In genomic region chr3:51514210-51514609, GRCh38 we compare ENCODE assay signal across 23 cellular contexts. TPM values are rescaled to one million over a fixed set of nuclear protein-coding genes. Genes with fewer than 3 reads are reported as not detected.
DNase-seq lines count a peak whose midpoint lies in the region; ATAC-seq, FAIRE-seq and TF ChIP-seq lines count a peak whose summit lies in the region.
"Had no signal": no experiment of that assay in that cellular context is flagged by ENCODE, and none has a peak within 500 bp of the region (broad histone marks: within the 10 kb centered on the region; RNA-seq: fewer than 3 reads in every experiment).

No MANE protein-coding gene starts in this region.

- ATAC-seq in activated CD8-positive, alpha-beta memory T cell treated with anti-CD3 and anti-CD28 coated beads, Interleukin-2, amount 10 ng/mL, durations not matched to agents 7 days and 5 days, result no peak
- ATAC-seq: CD8-positive, alpha-beta T cell had no signal

- H3K4me2 ChIP-seq in BLaER1 (peak overlapping the region; percentile 17; the same call in 1 of the 2 replicates), Loucy (ENCODE audit: low read depth, low read length, poor library complexity, severe bottlenecking) (no peak overlapping the region), endothelial cell of umbilical vein (ENCODE audit: insufficient read depth, low read length) (no peak overlapping the region)

- H4K20me1 ChIP-seq in BLaER1 (no peaks in the 10 kb centered on the region), Loucy (ENCODE audit: insufficient read depth, low read length, poor library complexity, severe bottlenecking) (no peaks in the 10 kb centered on the region), endothelial cell of umbilical vein (replicated peaks; ENCODE audit: control insufficient read depth, extremely low read depth, insufficient read depth, low read length) (no peaks in the 10 kb centered on the region)

- H3K4me3 ChIP-seq in BLaER1 (no peak overlapping the region), Loucy (ENCODE audit: low read length, poor library complexity, severe bottlenecking) (no peak overlapping the region), endothelial cell of umbilical vein (replicated peaks in 1 of 3; ENCODE audit: insufficient read depth in 1 of 3, low read depth in 1 of 3, low read length in 3 of 3) (no peak overlapping the region), testis (no peak overlapping the region)

- H3K36me3 Mint-ChIP-seq in activated CD8-positive, alpha-beta memory T cell treated with anti-CD3 and anti-CD28 coated beads, Interleukin-2, amount 10 ng/mL, durations not matched to agents 7 days and 5 days, result no peaks in the 10 kb centered on the region
- H3K36me3 Mint-ChIP-seq in glutamatergic neuron (ENCODE audit: unreplicated experiment), result no peaks in the 10 kb centered on the region
- H3K36me3 Mint-ChIP-seq: CD14-positive monocyte; CD8-positive, alpha-beta T cell had no signal

- TF ChIP-seq POLR2A in endothelial cell of umbilical vein (IDR thresholded peaks at IDR 0.05; ENCODE audit: low read depth, low read length) (no peak), testis (IDR thresholded peaks at IDR 0.05) (no peak)

- H3K36me3 ChIP-seq in BLaER1 (no peaks in the 10 kb centered on the region), Loucy (ENCODE audit: insufficient read depth, low read length) (no peaks in the 10 kb centered on the region), endothelial cell of umbilical vein (ENCODE audit: control insufficient read depth in 2 of 2, extremely low read depth in 1 of 2, insufficient read depth in 2 of 2, low read length in 2 of 2) (no peaks in the 10 kb centered on the region), testis (ENCODE audit: low read depth, missing control alignments) (no peaks in the 10 kb centered on the region)

- H3K4me3 Mint-ChIP-seq in activated CD8-positive, alpha-beta memory T cell treated with anti-CD3 and anti-CD28 coated beads, Interleukin-2, amount 10 ng/mL, durations not matched to agents 7 days and 5 days, result no peak overlapping the region
- H3K4me3 Mint-ChIP-seq in glutamatergic neuron (ENCODE audit: unreplicated experiment), result no peak overlapping the region
- H3K4me3 Mint-ChIP-seq: B cell; CD14-positive monocyte; CD4-positive, alpha-beta T cell; CD8-positive, alpha-beta T cell had no signal

- intact Hi-C loops in endothelial cell of umbilical vein (cut with micrococcal nuclease), result no loop called here
- intact Hi-C loops in testis (cut with DNase I; ENCODE audit: low total_unique reads), result no loop called here

- POLR2A ChIA-PET in endothelial cell of umbilical vein (lab: Charles Lee), result no interaction called here

- no peak for TF ChIP-seq CTCF in Loucy (conservative IDR thresholded peaks at IDR 0.05; ENCODE audit: low read length)
- no peak for TF ChIP-seq CTCF in endothelial cell of umbilical vein (IDR thresholded peaks at IDR 0.05; ENCODE audit: extremely low read depth in 1 of 2, insufficient read depth in 1 of 2, low read depth in 1 of 2, low read length in 2 of 2)
- TF ChIP-seq CTCF in glutamatergic neuron (IDR thresholded peaks at IDR 0.05; ENCODE audit: partially characterized antibody, unreplicated experiment), result no peak
- no peak for TF ChIP-seq CTCF in testis (IDR thresholded peaks at IDR 0.05)

- H3K27me3 ChIP-seq in BLaER1 (no peaks in the 10 kb centered on the region), Loucy (ENCODE audit: insufficient read depth, low read length, poor library complexity, severe bottlenecking) (no peaks in the 10 kb centered on the region), endothelial cell of umbilical vein (ENCODE audit: control insufficient read depth in 2 of 2, insufficient read depth in 2 of 2, low read length in 2 of 2) (no peaks in the 10 kb centered on the region), testis (no peaks in the 10 kb centered on the region)

- peaks cover 11% of the 10 kb centered on the region; the same call in 1 of the 2 replicates for H3K4me1 ChIP-seq in BLaER1
- peaks cover 3% of the 10 kb centered on the region for H3K4me1 ChIP-seq in Loucy (ENCODE audit: insufficient read depth, low read length, poor library complexity, severe bottlenecking)
- H3K4me1 ChIP-seq in endothelial cell of umbilical vein (ENCODE audit: control insufficient read depth, extremely low read depth, insufficient read depth, low read length), result no peaks in the 10 kb centered on the region
- H3K4me1 ChIP-seq in testis, result no peaks in the 10 kb centered on the region

- no TSS peak for BruUV-seq in endothelial cell of umbilical vein (replicated peaks; lab: Mats Ljungman, UMichigan)

- dilution Hi-C loops in endothelial cell of umbilical vein (cut with MboI; ENCODE audit: extremely low pct_ligation_motif_present, low sequenced_read_pairs), result no loop called here

- H3K9ac ChIP-seq in BLaER1 (no peak overlapping the region), Loucy (ENCODE audit: low read depth, low read length, poor library complexity, severe bottlenecking) (no peak overlapping the region), endothelial cell of umbilical vein (replicated peaks; ENCODE audit: extremely low read depth, insufficient read depth, low read length) (no peak overlapping the region)

- no peaks in the 10 kb centered on the region for H3K9me3 Mint-ChIP-seq in activated CD8-positive, alpha-beta memory T cell treated with anti-CD3 and anti-CD28 coated beads, Interleukin-2, amount 10 ng/mL, durations not matched to agents 7 days and 5 days (ENCODE audit: low read depth)
- no peaks in the 10 kb centered on the region for H3K9me3 Mint-ChIP-seq in glutamatergic neuron (ENCODE audit: unreplicated experiment)
- H3K9me3 Mint-ChIP-seq: CD4-positive, alpha-beta T cell; CD8-positive, alpha-beta T cell had no signal

- peak overlapping the region; percentile 86; the same call in 1 of the 2 replicates for H2AFZ ChIP-seq in Loucy (ENCODE audit: low read length)
- H2AFZ ChIP-seq in endothelial cell of umbilical vein (ENCODE audit: low read depth, low read length), result no peak overlapping the region

- H3K79me2 ChIP-seq in Loucy (ENCODE audit: insufficient read depth, low read length) (no peaks in the 10 kb centered on the region), endothelial cell of umbilical vein (ENCODE audit: control insufficient read depth, insufficient read depth, low read length) (no peaks in the 10 kb centered on the region)

- no peaks in the 10 kb centered on the region for H3K9me2 ChIP-seq in Loucy (replicated peaks; ENCODE audit: low read depth, low read length)

- CTCF ChIA-PET in endothelial cell of umbilical vein (lab: Charles Lee), result interaction anchor here (3.1 kb wide), 1 partner anchor 12 kb away, joined by 20 read pairs; no protein-coding TSS in a partner anchor
- CTCF ChIA-PET in activated CD8-positive, alpha-beta memory T cell treated with anti-CD3 and anti-CD28 coated beads, Interleukin-2, amount 10 ng/mL, durations not matched to agents 7 days and 5 days (lab: Charles Lee), result no interaction called here

- no peaks in the 10 kb centered on the region for H3K9me1 ChIP-seq in endothelial cell of umbilical vein (replicated peaks; ENCODE audit: control insufficient read depth, extremely low read depth, insufficient read depth, low read length)

- peaks cover 10% of the 10 kb centered on the region for H3K4me1 Mint-ChIP-seq in activated CD8-positive, alpha-beta memory T cell treated with anti-CD3 and anti-CD28 coated beads, Interleukin-2, amount 10 ng/mL, durations not matched to agents 7 days and 5 days
- H3K4me1 Mint-ChIP-seq in glutamatergic neuron (ENCODE audit: low read depth, unreplicated experiment), result no peaks in the 10 kb centered on the region

- no peaks in the 10 kb centered on the region for H3K9me3 ChIP-seq in BLaER1
- H3K9me3 ChIP-seq in Loucy (ENCODE audit: insufficient read depth, low read depth, low read length), result no peaks in the 10 kb centered on the region
- H3K9me3 ChIP-seq in endothelial cell of umbilical vein (replicated peaks; ENCODE audit: control insufficient read depth, insufficient read depth, low read length), result no peaks in the 10 kb centered on the region
- H3K9me3 ChIP-seq in testis, result no peaks in the 10 kb centered on the region
- H3K9me3 ChIP-seq: Caco-2 had no signal

- 84 to 87% methylated on average over 5 of the region's 5 CpGs for WGBS in testis, 2 donors

- peak; percentile 38 for FAIRE-seq in endothelial cell of umbilical vein (lab: Jason Lieb, UNC)
- FAIRE-seq: A204.1, D721Med, G401.6, GM12891, GM19239 had no signal

- H3K27me3 Mint-ChIP-seq in activated CD8-positive, alpha-beta memory T cell treated with anti-CD3 and anti-CD28 coated beads, Interleukin-2, amount 10 ng/mL, durations not matched to agents 7 days and 5 days, result no peaks in the 10 kb centered on the region
- H3K27me3 Mint-ChIP-seq in glutamatergic neuron (ENCODE audit: unreplicated experiment), result peaks cover 1% of the 10 kb centered on the region
- H3K27me3 Mint-ChIP-seq: B cell; CD4-positive, alpha-beta T cell had no signal

- no peak for DNase-seq in endothelial cell of umbilical vein (ENCODE audit: low read depth, low spot score)
- DNase-seq in activated CD8-positive, alpha-beta memory T cell treated with anti-CD3 and anti-CD28 coated beads, Interleukin-2, amount 10 ng/mL, durations not matched to agents 7 days and 5 days, result no peak
- no peak for DNase-seq in glutamatergic neuron
- DNase-seq in globus pallidus (ENCODE audit: low spot score), result no peak
- DNase-seq in testis, result no peak
- DNase-seq: 8988T; AML-193; C1 segment of cervical spinal cord; Caco-2; Calu3; CD4-positive, alpha-beta T cell; CD8-positive, alpha-beta T cell; DMS79 treated with DMSO at 0.1 percent for 48 hours; GF-D8 had no signal

- H3K27ac ChIP-seq in BLaER1 (no peak overlapping the region), endothelial cell of umbilical vein (ENCODE audit: insufficient read depth, low read depth, low read length) (no peak overlapping the region), testis (no peak overlapping the region)

- no peaks in the 10 kb centered on the region for H3F3A ChIP-seq in Loucy (ENCODE audit: low read depth)

- H3K27ac Mint-ChIP-seq in activated CD8-positive, alpha-beta memory T cell treated with anti-CD3 and anti-CD28 coated beads, Interleukin-2, amount 10 ng/mL, durations not matched to agents 7 days and 5 days, result no peak overlapping the region
- no peak overlapping the region for H3K27ac Mint-ChIP-seq in glutamatergic neuron (ENCODE audit: unreplicated experiment)
- H3K27ac Mint-ChIP-seq: B cell; CD14-positive monocyte; CD4-positive, alpha-beta T cell; CD8-positive, alpha-beta T cell had no signal

RNA-seq across cellular contexts. Expression of gene DCAF1, which starts 14.4 kb away (rescaled TPM):
- total RNA-seq in endothelial cell of umbilical vein (21.1 and 22.0 TPM in 2 replicates), glutamatergic neuron (ENCODE audit: unreplicated experiment) (15.4 TPM), testis (100 to 1,000 TPM in 1 of 2 donors, 10 to 100 TPM in 1; 60.5 to 110 TPM)
- polyA plus RNA-seq in endothelial cell of umbilical vein (5.5 and 7.8 TPM in 2 replicates), testis (ENCODE audit: insufficient read depth, low read depth, low replicate concordance) (110 TPM)
- 8.1 and 9.2 TPM in 2 replicates for polyA plus RNA-seq in endothelial cell of umbilical vein (2011; cell fraction: cytosol; rRNA removed)
- 21.0 and 24.1 TPM in 2 replicates for polyA plus RNA-seq in endothelial cell of umbilical vein (2011; cell fraction: nucleus; rRNA removed)
- 10.7 and 14.9 TPM in 2 replicates for polyA plus RNA-seq in endothelial cell of umbilical vein (2012)
- polyA minus RNA-seq in endothelial cell of umbilical vein, result 28.6 and 29.6 TPM in 2 replicates
- polyA minus RNA-seq in endothelial cell of umbilical vein (2011; cell fraction: cytosol; rRNA and poly(A)+ RNA removed), result 19.4 TPM
- 16.1 and 23.9 TPM in 2 replicates for polyA minus RNA-seq in endothelial cell of umbilical vein (2011; cell fraction: nucleus; rRNA and poly(A)+ RNA removed)
- 10 to 100 TPM; 34.9 to 41.7 TPM for total RNA-seq in activated CD8-positive, alpha-beta memory T cell treated with anti-CD3 and anti-CD28 coated beads, Interleukin-2, amount 10 ng/mL, durations not matched to agents 7 days and 5 days

RNA-seq across cellular contexts. Expression of gene RAD54L2, which starts 24.3 kb away (rescaled TPM):
- total RNA-seq in endothelial cell of umbilical vein (31.1 and 32.5 TPM in 2 replicates), glutamatergic neuron (ENCODE audit: unreplicated experiment) (64.3 TPM), testis (10 to 100 TPM; 40.6 to 49.1 TPM)
- polyA plus RNA-seq in endothelial cell of umbilical vein (7.0 and 7.6 TPM in 2 replicates), testis (ENCODE audit: insufficient read depth, low read depth, low replicate concordance) (13.3 TPM)
- polyA plus RNA-seq in endothelial cell of umbilical vein (2011; cell fraction: cytosol; rRNA removed), result 6.6 and 6.8 TPM in 2 replicates
- 30.3 and 32.4 TPM in 2 replicates for polyA plus RNA-seq in endothelial cell of umbilical vein (2011; cell fraction: nucleus; rRNA removed)
- 7.5 and 9.4 TPM in 2 replicates for polyA plus RNA-seq in endothelial cell of umbilical vein (2012)
- polyA minus RNA-seq in endothelial cell of umbilical vein, result 45.4 and 47.1 TPM in 2 replicates
- polyA minus RNA-seq in endothelial cell of umbilical vein (2011; cell fraction: cytosol; rRNA and poly(A)+ RNA removed), result 21.0 TPM
- polyA minus RNA-seq in endothelial cell of umbilical vein (2011; cell fraction: nucleus; rRNA and poly(A)+ RNA removed), result 40.0 and 52.4 TPM in 2 replicates
- 10 to 100 TPM; 34.0 to 35.1 TPM for total RNA-seq in activated CD8-positive, alpha-beta memory T cell treated with anti-CD3 and anti-CD28 coated beads, Interleukin-2, amount 10 ng/mL, durations not matched to agents 7 days and 5 days
